32 cellular contexts compared by ENCODE assay signal in the genomic region with DNA sequence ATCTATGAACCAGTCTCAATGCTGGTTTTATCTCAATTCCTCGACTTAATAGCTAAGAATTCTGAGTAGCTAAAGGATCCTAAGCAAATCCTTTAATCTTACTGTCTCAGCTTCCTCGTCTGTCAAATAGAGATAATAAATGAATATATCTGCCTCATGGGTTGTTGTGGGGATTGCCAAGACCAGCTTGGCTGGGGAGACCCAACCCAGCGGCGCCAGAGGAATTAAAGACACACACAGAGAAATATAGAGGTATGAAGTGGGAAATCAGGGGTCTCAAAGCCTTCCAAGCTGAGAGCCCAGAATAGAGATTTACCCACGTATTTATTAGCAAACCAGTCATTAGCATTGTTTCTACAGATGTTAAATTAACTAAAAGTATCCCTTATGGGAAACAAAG. TPM values are rescaled to one million over a fixed set of nuclear protein-coding genes. Genes with fewer than 3 reads are reported as not detected.
"Had no signal": no experiment of that assay in that cellular context is flagged by ENCODE, and none has a peak within 500 bp of the region (broad histone marks: within the 10 kb centered on the region; RNA-seq: fewer than 3 reads in every experiment).

No MANE protein-coding gene starts in this region.

- H3K27me3 Mint-ChIP-seq: stimulated activated naive B cell treated with anti-CD40 and anti-IgM and Interleukin-4, amounts not matched to agents 10 μg/mL and 1 μg/mL and 100 μg/mL, for 72 hours had no signal

- DNase-seq: hypothalamus; immature natural killer cell; kidney; left colon; left lung; lower lobe of right lung; mammary epithelial cell; mesenchymal stem cell; naive B cell; nucleus accumbens; pancreas; posterior cingulate gyrus; retina; right cardiac atrium; stimulated activated CD4-positive, alpha-beta T cell treated with anti-CD3 and anti-CD28 coated beads, Interleukin-12 subunit alpha, Interleukin-12 subunit beta, amount 100 ng/mL, for 4 hours; stimulated activated CD4-positive, alpha-beta T cell treated with anti-CD3 and anti-CD28 coated beads, Interleukin-15, amount 100 ng/mL, for 24 hours; stimulated activated CD4-positive, alpha-beta T cell treated with anti-CD3 and anti-CD28 coated beads, Interleukin-2, amount 100 ng/mL, for 24 hours; stimulated activated CD4-positive, alpha-beta T cell treated with anti-CD3 and anti-CD28 coated beads, Interleukin-4, amount 100 ng/mL, for 1 hour; stimulated activated naive B cell treated with anti-CD40 and anti-IgM and Interleukin-4, amounts not matched to agents 10 μg/mL and 1 μg/mL and 100 μg/mL, for 72 hours; stimulated activated naive CD8-positive, alpha-beta T cell treated with anti-CD3 and anti-CD28 coated beads, Interleukin-15, Interleukin-2, amounts not matched to agents 100 U/mL and 50 U/mL, for 24 hours; tibial artery; upper lobe of right lung had no signal

- H3K36me3 ChIP-seq: left lung, lower lobe of right lung, pancreas, prostate gland, suprapubic skin, thoracic aorta, tibial artery, upper lobe of right lung had no signal

- H3K27me3 ChIP-seq: left lung, pancreas, suprapubic skin, tibial artery, upper lobe of right lung had no signal

- H3K4me3 Mint-ChIP-seq: immature natural killer cell; mesothelial cell of epicardium; naive B cell; natural killer cell treated with Interleukin-12 subunit alpha and Interleukin-12 subunit beta and Interleukin-15 and Interleukin-18, amount 100 ng/mL, for 72 hours; neural crest cell; stimulated activated naive B cell treated with anti-CD40 and anti-IgM and Interleukin-4, amounts not matched to agents 10 μg/mL and 1 μg/mL and 100 μg/mL, for 72 hours had no signal

- H3K4me3 ChIP-seq: left lung, lower lobe of right lung, pancreas, prostate gland, skin epidermis, suprapubic skin, thoracic aorta, tibial artery, upper lobe of right lung had no signal

- H3K27ac ChIP-seq: left lung, lower lobe of right lung, pancreas, prostate gland, skin epidermis, suprapubic skin, thoracic aorta, tibial artery, upper lobe of right lung had no signal

- H3K4me1 Mint-ChIP-seq: immature natural killer cell; mesothelial cell of epicardium; naive B cell; neural crest cell; stimulated activated naive B cell treated with anti-CD40 and anti-IgM and Interleukin-4, amounts not matched to agents 10 μg/mL and 1 μg/mL and 100 μg/mL, for 72 hours had no signal

- H3K4me1 ChIP-seq: left lung, lower lobe of right lung, pancreas, prostate gland, suprapubic skin, tibial artery, upper lobe of right lung had no signal

- H3K36me3 Mint-ChIP-seq: immature natural killer cell; mesothelial cell of epicardium; natural killer cell treated with Interleukin-12 subunit alpha and Interleukin-12 subunit beta and Interleukin-15 and Interleukin-18, amount 100 ng/mL, for 72 hours had no signal

- H3K9me3 Mint-ChIP-seq: natural killer cell treated with Interleukin-12 subunit alpha and Interleukin-12 subunit beta and Interleukin-15 and Interleukin-18, amount 100 ng/mL, for 72 hours; neural crest cell had no signal

- H3K9me3 ChIP-seq: left lung, lower lobe of right lung, pancreas, prostate gland, thoracic aorta, tibial artery, upper lobe of right lung had no signal

- ATAC-seq: left colon; left lung; lower lobe of right lung; natural killer cell treated with Interleukin-12 subunit alpha and Interleukin-12 subunit beta and Interleukin-15 and Interleukin-18, amount 100 ng/mL, for 72 hours; pancreas; right cardiac atrium; sciatic nerve; stimulated activated naive B cell treated with anti-CD40 and anti-IgM and Interleukin-4, amounts not matched to agents 10 μg/mL and 1 μg/mL and 100 μg/mL, for 72 hours; stimulated activated naive CD8-positive, alpha-beta T cell treated with anti-CD3 and anti-CD28 coated beads, Interleukin-15, Interleukin-2, amounts not matched to agents 100 U/mL and 50 U/mL, for 24 hours; upper lobe of right lung had no signal

- H3K27ac Mint-ChIP-seq: immature natural killer cell; mesothelial cell of epicardium; natural killer cell treated with Interleukin-12 subunit alpha and Interleukin-12 subunit beta and Interleukin-15 and Interleukin-18, amount 100 ng/mL, for 72 hours; stimulated activated naive B cell treated with anti-CD40 and anti-IgM and Interleukin-4, amounts not matched to agents 10 μg/mL and 1 μg/mL and 100 μg/mL, for 72 hours had no signal

RNA-seq across cellular contexts. Expression of a gene that starts 41.9 kb away (rescaled TPM):
- total RNA-seq: left colon; natural killer cell treated with Interleukin-12 subunit alpha and Interleukin-12 subunit beta and Interleukin-15 and Interleukin-18, amount 100 ng/mL, for 72 hours; neural crest cell; osteoblast; subcutaneous adipose tissue; thoracic aorta had no signal
- polyA plus RNA-seq: immature natural killer cell, right cardiac atrium had no signal
